Comparison of ENCODE assay signal across 10 cellular contexts in genomic region chr20:49775229-49775693, GRCh38. TPM values are rescaled to one million over a fixed set of nuclear protein-coding genes. Genes with fewer than 3 reads are reported as not detected.
DNase-seq lines count a peak whose midpoint lies in the region; ATAC-seq and TF ChIP-seq lines count a peak whose summit lies in the region.
"Had no signal": no experiment of that assay in that cellular context is flagged by ENCODE, and none has a peak within 500 bp of the region (broad histone marks: within the 10 kb centered on the region; RNA-seq: fewer than 3 reads in every experiment).

No MANE protein-coding gene starts in this region.

- no peaks in the 10 kb centered on the region for H3K36me3 Mint-ChIP-seq in activated CD8-positive, alpha-beta memory T cell treated with anti-CD3 and anti-CD28 coated beads, Interleukin-2, amount 10 ng/mL, durations not matched to agents 7 days and 5 days

- no peaks in the 10 kb centered on the region for H3K9me3 ChIP-seq in left lung
- H3K9me3 ChIP-seq in uterus: no peaks in the 10 kb centered on the region
- H3K9me3 ChIP-seq: BLaER1 had no signal

- no peak for ATAC-seq in activated CD8-positive, alpha-beta memory T cell treated with anti-CD3 and anti-CD28 coated beads, Interleukin-2, amount 10 ng/mL, durations not matched to agents 7 days and 5 days
- peak; percentile 73 for ATAC-seq in left lung
- ATAC-seq in HG03139 (IDR thresholded peaks at IDR 0.05; ENCODE audit: unreplicated experiment): no peak

- no peak overlapping the region for H3K4me3 Mint-ChIP-seq in activated CD8-positive, alpha-beta memory T cell treated with anti-CD3 and anti-CD28 coated beads, Interleukin-2, amount 10 ng/mL, durations not matched to agents 7 days and 5 days

- no peak for TF ChIP-seq CTCF in left lung (IDR thresholded peaks at IDR 0.05)
- no peak for TF ChIP-seq CTCF in uterus (IDR thresholded peaks at IDR 0.05)

- no peak for TF ChIP-seq POLR2A in uterus (IDR thresholded peaks at IDR 0.05)
- TF ChIP-seq POLR2A in erythroblast (IDR thresholded peaks at IDR 0.05; ENCODE audit: low read length): no peak

- intact Hi-C loops in left lung (cut with DNase I) (no loop called here), uterus (cut with DNase I; ENCODE audit: low total_unique reads) (no loop called here)

- H3K27ac ChIP-seq in left lung (peak overlapping the region; percentile 56 to 86), uterus (peak overlapping the region; percentile 40 to 71)
- H3K27ac ChIP-seq: BLaER1, SK-N-MC had no signal

- no peaks in the 10 kb centered on the region for H3K27me3 Mint-ChIP-seq in activated CD8-positive, alpha-beta memory T cell treated with anti-CD3 and anti-CD28 coated beads, Interleukin-2, amount 10 ng/mL, durations not matched to agents 7 days and 5 days

- H3K9me3 Mint-ChIP-seq in activated CD8-positive, alpha-beta memory T cell treated with anti-CD3 and anti-CD28 coated beads, Interleukin-2, amount 10 ng/mL, durations not matched to agents 7 days and 5 days (ENCODE audit: low read depth): no peaks in the 10 kb centered on the region

- H3K36me3 ChIP-seq in left lung (no peaks in the 10 kb centered on the region), uterus (no peaks in the 10 kb centered on the region)
- H3K36me3 ChIP-seq: BLaER1 had no signal

- H3K4me1 Mint-ChIP-seq in activated CD8-positive, alpha-beta memory T cell treated with anti-CD3 and anti-CD28 coated beads, Interleukin-2, amount 10 ng/mL, durations not matched to agents 7 days and 5 days: peaks cover 24% of the 10 kb centered on the region

- H3K4me3 ChIP-seq in left lung: peak overlapping the region in 1 of 2 donors; percentile 2
- no peak overlapping the region for H3K4me3 ChIP-seq in uterus
- H3K4me3 ChIP-seq: BLaER1, SK-N-MC had no signal

- H3K27me3 ChIP-seq in left lung (no peaks in the 10 kb centered on the region), uterus (no peaks in the 10 kb centered on the region)

- CTCF ChIA-PET in activated CD8-positive, alpha-beta memory T cell treated with anti-CD3 and anti-CD28 coated beads, Interleukin-2, amount 10 ng/mL, durations not matched to agents 7 days and 5 days (lab: Charles Lee): interaction anchor here (1.5 to 1.9 kb wide), 4 partner anchors 71 to 233 kb away, joined by 3 to 6 read pairs (median 4); no protein-coding TSS in a partner anchor

- H3K4me1 ChIP-seq in left lung (peaks cover 34 to 77% of the 10 kb centered on the region in 2 donors), uterus (peaks cover 0 to 5% of the 10 kb centered on the region in 2 donors)

- no peak for DNase-seq in activated CD8-positive, alpha-beta memory T cell treated with anti-CD3 and anti-CD28 coated beads, Interleukin-2, amount 10 ng/mL, durations not matched to agents 7 days and 5 days
- DNase-seq in activated CD8-positive, alpha-beta memory T cell treated with anti-CD3 and anti-CD28 coated beads for 24 hours: no peak
- DNase-seq in astrocyte of the hippocampus (ENCODE audit: low read depth, low spot score) (peak; percentile 62), left lung (peak in 1 of 2 donors; percentile 64), uterus (peak; percentile 76 to 85), erythroblast (lab: John Stamatoyannopoulos, UW) (no peak)
- DNase-seq in activated CD4-positive, alpha-beta T cell treated with anti-CD3 and anti-CD28 coated beads for 4 hours: no peak

- H3K27ac Mint-ChIP-seq in activated CD8-positive, alpha-beta memory T cell treated with anti-CD3 and anti-CD28 coated beads, Interleukin-2, amount 10 ng/mL, durations not matched to agents 7 days and 5 days: peak overlapping the region; percentile 17

RNA-seq across cellular contexts. Expression of gene SLC9A8, which starts 37.4 kb away (rescaled TPM):
- total RNA-seq in activated CD8-positive, alpha-beta memory T cell treated with anti-CD3 and anti-CD28 coated beads, Interleukin-2, amount 10 ng/mL, durations not matched to agents 7 days and 5 days: 10 to 100 TPM; 16.3 to 24.9 TPM
- total RNA-seq in left lung: 10 to 100 TPM in 1 of 2 donors, 1 to 10 TPM in 1; 8.4 to 16.7 TPM
- 10 to 100 TPM in 1 of 4 donors, 1 to 10 TPM in 3; 1.3 to 12.8 (median 4.3) TPM for total RNA-seq in uterus

Comparison
In these comparisons a context has a peak if more than half of its experiments do, and no peak if none do; other contexts are left out.
1. DNase-seq: peak in astrocyte of the hippocampus (single experiment) and uterus (2 of 2); none in activated CD8-positive, alpha-beta memory T cell treated with anti-CD3 and anti-CD28 coated beads, Interleukin-2, amount 10 ng/mL, durations not matched to agents 7 days and 5 days (single experiment), activated CD8-positive, alpha-beta memory T cell treated with anti-CD3 and anti-CD28 coated beads for 24 hours (single experiment), activated CD4-positive, alpha-beta T cell treated with anti-CD3 and anti-CD28 coated beads for 4 hours (0 of 2) and erythroblast (0 of 2).